8 cellular contexts compared by ENCODE assay signal in the genomic region with DNA sequence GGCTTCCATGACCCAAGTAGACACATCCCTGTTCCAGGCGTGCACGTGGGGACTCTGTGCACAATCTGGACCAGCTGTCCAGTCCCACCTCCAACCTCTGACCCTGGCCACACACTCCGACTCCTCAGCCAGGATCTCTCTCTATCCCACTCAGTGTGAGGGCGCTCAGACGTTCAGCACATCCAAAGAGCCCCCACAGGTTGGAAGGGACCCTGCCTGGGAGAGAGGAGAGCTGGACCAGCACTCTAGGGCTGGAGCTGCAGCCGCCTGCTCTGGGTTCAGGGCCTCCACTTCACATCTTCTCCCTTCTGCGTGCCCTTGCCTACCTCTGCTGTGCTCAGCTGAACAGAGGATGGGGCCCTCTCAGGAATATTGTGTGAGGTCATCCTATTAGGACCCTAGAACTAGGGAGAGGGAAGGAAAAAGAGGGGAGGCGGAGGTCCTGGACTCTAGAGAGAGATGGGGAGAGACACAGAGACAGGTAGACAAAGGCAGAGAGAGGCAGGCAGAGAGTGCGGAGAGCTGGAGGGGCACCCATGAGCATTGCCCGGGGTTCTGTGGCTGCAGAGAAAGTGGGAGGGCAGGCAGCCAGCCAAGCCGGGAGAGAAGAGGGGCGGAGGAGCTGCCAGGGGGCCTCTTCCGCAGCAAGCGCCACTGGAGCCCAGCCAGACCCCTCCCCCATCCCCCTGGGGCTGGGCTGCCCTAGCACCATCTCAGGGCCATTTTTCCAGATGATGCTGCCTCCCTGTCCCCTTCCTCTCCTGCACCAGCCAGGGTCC. TPM values are rescaled to one million over a fixed set of nuclear protein-coding genes. Genes with fewer than 3 reads are reported as not detected.
A peak's percentile ranks its signal among the peaks of the same experiment; 100 is the strongest.
DNase-seq lines count a peak whose midpoint lies in the region; ATAC-seq and TF ChIP-seq lines count a peak whose summit lies in the region.

No MANE protein-coding gene starts in this region.

- peaks cover 66% of the 10 kb centered on the region for H3K27me3 Mint-ChIP-seq in activated T-cell treated with anti-CD3 and anti-CD28 coated beads, Interleukin-2, amount 50 U/mL, for 24 hours
- H3K27me3 Mint-ChIP-seq in WTC11 (ENCODE audit: low read depth) = peaks cover 50% of the 10 kb centered on the region

- peaks cover 0 to 52% (median 36%) of the 10 kb centered on the region in 4 donors for H3K4me1 ChIP-seq in tibial artery

- CTCF ChIA-PET in WTC11 (lab: Charles Lee) = interaction anchor here (0.7 to 3.8 kb wide), 13 partner anchors 15 to 225 kb away, joined by 3 to 31 read pairs (median 3); partner anchors contain the start of gene RUFY4

- peak overlapping the region; percentile 54 to 69 for H3K4me3 ChIP-seq in tibial artery

- no peaks in the 10 kb centered on the region for H3K36me3 ChIP-seq in tibial artery

- POLR2A ChIA-PET in WTC11 (lab: Charles Lee) = interaction anchor here (0.6 to 1.7 kb wide), 3 partner anchors 21 to 219 kb away, joined by 3 to 5 read pairs (median 3); no protein-coding TSS in a partner anchor

- no peak overlapping the region for H3K27ac Mint-ChIP-seq in activated T-cell treated with anti-CD3 and anti-CD28 coated beads, Interleukin-2, amount 50 U/mL, for 24 hours
- H3K27ac Mint-ChIP-seq in WTC11 = no peak overlapping the region

- H3K4me3 Mint-ChIP-seq in activated T-cell treated with anti-CD3 and anti-CD28 coated beads, Interleukin-2, amount 50 U/mL, for 24 hours = peak overlapping the region; percentile 62
- peak overlapping the region; percentile 75 for H3K4me3 Mint-ChIP-seq in WTC11

- no peaks in the 10 kb centered on the region for H3K9me3 ChIP-seq in tibial artery

- H3K9me3 Mint-ChIP-seq in activated T-cell treated with anti-CD3 and anti-CD28 coated beads, Interleukin-2, amount 50 U/mL, for 24 hours = no peaks in the 10 kb centered on the region
- no peaks in the 10 kb centered on the region for H3K9me3 Mint-ChIP-seq in WTC11

- DNase-seq in activated T-cell treated with anti-CD3 and anti-CD28 coated beads, Interleukin-2, amount 50 U/mL, for 24 hours = no peak
- DNase-seq in activated T-cell treated with anti-CD3 and anti-CD28 coated beads for 4 hours = no peak
- DNase-seq in WTC11 (ENCODE audit: low spot score) = no peak
- peak; percentile 62 for DNase-seq in iPS-NIHi7 (ENCODE audit: extremely low spot score)
- DNase-seq in tibial artery = no peak
- DNase-seq in NCI-H510A treated with DMSO at 0.1 percent for 48 hours (lab: John Stamatoyannopoulos, UW) = no peak
- DNase-seq in DMS53 treated with DMSO at 0.1 percent for 48 hours (lab: John Stamatoyannopoulos, UW; ENCODE audit: unreplicated experiment) = no peak

- intact Hi-C loops in tibial artery (cut with DNase I; ENCODE audit: low total_unique reads) = no loop called here

- H3K27ac ChIP-seq in tibial artery = peak overlapping the region; percentile 64

- H3K4me1 Mint-ChIP-seq in activated T-cell treated with anti-CD3 and anti-CD28 coated beads, Interleukin-2, amount 50 U/mL, for 24 hours (ENCODE audit: low read depth) = peaks cover 7% of the 10 kb centered on the region
- peaks cover 41% of the 10 kb centered on the region for H3K4me1 Mint-ChIP-seq in WTC11

- H3K27me3 ChIP-seq in tibial artery = no peaks in the 10 kb centered on the region

- ATAC-seq in WTC11 (peak; percentile 26), HG03139 (IDR thresholded peaks at IDR 0.05; ENCODE audit: unreplicated experiment) (no peak)

- TF ChIP-seq CTCF in WTC11 (IDR thresholded peaks at IDR 0.05) (no peak), tibial artery (IDR thresholded peaks at IDR 0.05) (no peak)

- H3K36me3 Mint-ChIP-seq in activated T-cell treated with anti-CD3 and anti-CD28 coated beads, Interleukin-2, amount 50 U/mL, for 24 hours (ENCODE audit: low read depth) = no peaks in the 10 kb centered on the region
- H3K36me3 Mint-ChIP-seq in WTC11 = no peaks in the 10 kb centered on the region

TF ChIP-seq in WTC11, 78 proteins besides CTCF, POLR2A, EP300 and RAD21:
- TF ChIP-seq, protein P1, sequence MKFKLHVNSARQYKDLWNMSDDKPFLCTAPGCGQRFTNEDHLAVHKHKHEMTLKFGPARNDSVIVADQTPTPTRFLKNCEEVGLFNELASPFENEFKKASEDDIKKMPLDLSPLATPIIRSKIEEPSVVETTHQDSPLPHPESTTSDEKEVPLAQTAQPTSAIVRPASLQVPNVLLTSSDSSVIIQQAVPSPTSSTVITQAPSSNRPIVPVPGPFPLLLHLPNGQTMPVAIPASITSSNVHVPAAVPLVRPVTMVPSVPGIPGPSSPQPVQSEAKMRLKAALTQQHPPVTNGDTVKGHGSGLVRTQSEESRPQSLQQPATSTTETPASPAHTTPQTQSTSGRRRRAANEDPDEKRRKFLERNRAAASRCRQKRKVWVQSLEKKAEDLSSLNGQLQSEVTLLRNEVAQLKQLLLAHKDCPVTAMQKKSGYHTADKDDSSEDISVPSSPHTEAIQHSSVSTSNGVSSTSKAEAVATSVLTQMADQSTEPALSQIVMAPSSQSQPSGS (CRISPR knock-in tag; IDR thresholded peaks at IDR 0.05; ENCODE audit: borderline replicate concordance, low read depth) = no peak
- TF ChIP-seq KAT7 (CRISPR knock-in tag; IDR thresholded peaks at IDR 0.05; ENCODE audit: borderline replicate concordance) (no peak), TEAD4 (CRISPR knock-in tag; IDR thresholded peaks at IDR 0.05) (no peak), TCF7 (CRISPR knock-in tag; IDR thresholded peaks at IDR 0.05; ENCODE audit: low read depth) (no peak), ZNF121 (CRISPR knock-in tag; IDR thresholded peaks at IDR 0.05) (no peak), MXD4 (CRISPR knock-in tag; IDR thresholded peaks at IDR 0.05; ENCODE audit: borderline replicate concordance) (no peak), ZBTB43 (CRISPR knock-in tag; IDR thresholded peaks at IDR 0.05) (no peak), SOX15 (CRISPR knock-in tag; IDR thresholded peaks at IDR 0.05) (no peak)
- TF ChIP-seq, protein P2, sequence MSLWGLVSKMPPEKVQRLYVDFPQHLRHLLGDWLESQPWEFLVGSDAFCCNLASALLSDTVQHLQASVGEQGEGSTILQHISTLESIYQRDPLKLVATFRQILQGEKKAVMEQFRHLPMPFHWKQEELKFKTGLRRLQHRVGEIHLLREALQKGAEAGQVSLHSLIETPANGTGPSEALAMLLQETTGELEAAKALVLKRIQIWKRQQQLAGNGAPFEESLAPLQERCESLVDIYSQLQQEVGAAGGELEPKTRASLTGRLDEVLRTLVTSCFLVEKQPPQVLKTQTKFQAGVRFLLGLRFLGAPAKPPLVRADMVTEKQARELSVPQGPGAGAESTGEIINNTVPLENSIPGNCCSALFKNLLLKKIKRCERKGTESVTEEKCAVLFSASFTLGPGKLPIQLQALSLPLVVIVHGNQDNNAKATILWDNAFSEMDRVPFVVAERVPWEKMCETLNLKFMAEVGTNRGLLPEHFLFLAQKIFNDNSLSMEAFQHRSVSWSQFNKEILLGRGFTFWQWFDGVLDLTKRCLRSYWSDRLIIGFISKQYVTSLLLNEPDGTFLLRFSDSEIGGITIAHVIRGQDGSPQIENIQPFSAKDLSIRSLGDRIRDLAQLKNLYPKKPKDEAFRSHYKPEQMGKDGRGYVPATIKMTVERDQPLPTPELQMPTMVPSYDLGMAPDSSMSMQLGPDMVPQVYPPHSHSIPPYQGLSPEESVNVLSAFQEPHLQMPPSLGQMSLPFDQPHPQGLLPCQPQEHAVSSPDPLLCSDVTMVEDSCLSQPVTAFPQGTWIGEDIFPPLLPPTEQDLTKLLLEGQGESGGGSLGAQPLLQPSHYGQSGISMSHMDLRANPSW (CRISPR knock-in tag; conservative IDR thresholded peaks at IDR 0.05; ENCODE audit: low read depth) = no peak
- TF ChIP-seq, protein P3, sequence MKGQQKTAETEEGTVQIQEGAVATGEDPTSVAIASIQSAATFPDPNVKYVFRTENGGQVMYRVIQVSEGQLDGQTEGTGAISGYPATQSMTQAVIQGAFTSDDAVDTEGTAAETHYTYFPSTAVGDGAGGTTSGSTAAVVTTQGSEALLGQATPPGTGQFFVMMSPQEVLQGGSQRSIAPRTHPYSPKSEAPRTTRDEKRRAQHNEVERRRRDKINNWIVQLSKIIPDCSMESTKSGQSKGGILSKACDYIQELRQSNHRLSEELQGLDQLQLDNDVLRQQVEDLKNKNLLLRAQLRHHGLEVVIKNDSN (CRISPR knock-in tag; IDR thresholded peaks at IDR 0.05) = no peak
TF ChIP-seq in WTC11: peak in this region for 0.

RNA-seq across cellular contexts. Expression of gene TNS1, which starts 8.2 kb away (rescaled TPM):
- 4.2 to 5.4 TPM (median 4.5 TPM) in 3 replicates for total RNA-seq in WTC11 (2021)

RNA-seq across cellular contexts. Expression of gene RUFY4, which starts 58.0 kb away (rescaled TPM):
- total RNA-seq in WTC11 (2021) = 0.31 to 0.64 TPM (median 0.57 TPM) in 3 replicates
